ENCODE assay signal across 20 cellular contexts in the genomic region with DNA sequence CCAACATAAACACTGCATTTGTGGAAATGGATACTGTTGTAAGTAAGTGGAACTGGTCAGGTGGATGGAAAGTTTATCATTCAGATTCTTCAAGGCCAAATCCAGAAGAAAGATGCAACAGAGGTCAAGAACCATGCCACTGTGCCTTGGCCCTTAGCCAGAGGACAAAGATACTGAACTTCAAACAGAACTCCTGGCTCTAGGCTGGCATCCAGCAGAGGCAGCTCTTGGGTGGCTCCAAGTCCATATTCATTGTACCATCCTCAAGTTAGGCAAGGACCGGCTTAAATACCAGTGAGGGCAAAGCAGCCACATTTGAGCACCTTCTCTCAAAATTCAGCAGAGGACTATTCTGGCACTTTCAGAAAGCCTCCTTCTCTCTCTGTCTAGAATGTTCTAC. TPM values are rescaled to one million over a fixed set of nuclear protein-coding genes. Genes with fewer than 3 reads are reported as not detected.
A peak's percentile ranks its signal among the peaks of the same experiment; 100 is the strongest.
DNase-seq lines count a peak whose midpoint lies in the region; ATAC-seq, FAIRE-seq and TF ChIP-seq lines count a peak whose summit lies in the region.
"Had no signal": no experiment of that assay in that cellular context is flagged by ENCODE, and none has a peak within 500 bp of the region (broad histone marks: within the 10 kb centered on the region; RNA-seq: fewer than 3 reads in every experiment).

No MANE protein-coding gene starts in this region.

- H3K36me3 Mint-ChIP-seq in dendritic cell treated with granulocyte-macrophage colony-stimulating factor and Interleukin-4, amounts not matched to agents 40 ng/mL and 50 ng/mL, for 4 days (ENCODE audit: low read depth), result peaks cover 77% of the 10 kb centered on the region

- H3K27me3 Mint-ChIP-seq in dendritic cell treated with granulocyte-macrophage colony-stimulating factor and Interleukin-4, amounts not matched to agents 40 ng/mL and 50 ng/mL, for 4 days, result no peaks in the 10 kb centered on the region
- H3K27me3 Mint-ChIP-seq: B cell had no signal

- H3K9me3 ChIP-seq in heart left ventricle, result no peaks in the 10 kb centered on the region
- H3K9me3 ChIP-seq in right atrium auricular region, result no peaks in the 10 kb centered on the region
- no peaks in the 10 kb centered on the region for H3K9me3 ChIP-seq in A549
- H3K9me3 ChIP-seq in right lobe of liver, result no peaks in the 10 kb centered on the region
- H3K9me3 ChIP-seq in aorta (ENCODE audit: control insufficient read depth, low read length), result no peaks in the 10 kb centered on the region
- H3K9me3 ChIP-seq: BLaER1 treated with 17β-estradiol and CSF1 and Interleukin-3, amounts not matched to agents 10 nM and 100 nM had no signal

- TF ChIP-seq POLR2A in heart left ventricle (IDR thresholded peaks at IDR 0.05), result no peak
- no peak for TF ChIP-seq POLR2A in A549 (IDR thresholded peaks at IDR 0.05; ENCODE audit: low read length)
- TF ChIP-seq POLR2A in right lobe of liver (IDR thresholded peaks at IDR 0.05), result no peak

- peak in 3 of 4 donors; percentile 24 to 40 (median 25) for ATAC-seq in heart left ventricle
- ATAC-seq in A549, result no peak
- ATAC-seq in right lobe of liver, result peak; percentile 7 to 57 (median 36)
- no peak for ATAC-seq in aorta (ENCODE audit: low FRiP score)
- ATAC-seq: CD8-positive, alpha-beta T cell; GM23338; HCT116 had no signal

- no peak overlapping the region for H3K4me3 Mint-ChIP-seq in dendritic cell treated with granulocyte-macrophage colony-stimulating factor and Interleukin-4, amounts not matched to agents 40 ng/mL and 50 ng/mL, for 4 days
- H3K4me3 Mint-ChIP-seq: B cell; CD8-positive, alpha-beta T cell; GM23338; HFFc6 had no signal

- POLR2A ChIA-PET in A549 (lab: Yijun Ruan, JAX), result no interaction called here

- peak overlapping the region in 6 of 12 donors; percentile 0 to 42 (median 32) for H3K27ac ChIP-seq in heart left ventricle
- no peak overlapping the region for H3K27ac ChIP-seq in right atrium auricular region
- H3K27ac ChIP-seq in A549, result no peak overlapping the region
- peak overlapping the region in 1 of 3 donors; percentile 64 for H3K27ac ChIP-seq in right lobe of liver
- H3K27ac ChIP-seq in aorta (ENCODE audit: low read depth in 1 of 2, low read length in 2 of 2), result no peak overlapping the region
- H3K27ac ChIP-seq: BLaER1 treated with 17β-estradiol and CSF1 and Interleukin-3, amounts not matched to agents 10 nM and 100 nM; HL-60 had no signal

- H3K4me1 ChIP-seq in heart left ventricle (peaks cover 0 to 40% (median 12%) of the 10 kb centered on the region in 12 donors), right atrium auricular region (peaks cover 0 to 21% of the 10 kb centered on the region in 2 donors), A549 (peaks cover 13% of the 10 kb centered on the region; the same call in 2 of the 3 replicates), right lobe of liver (peaks cover 0 to 65% (median 14%) of the 10 kb centered on the region in 4 donors), aorta (ENCODE audit: control insufficient read depth in 1 of 2, insufficient read depth in 2 of 2, low read length in 2 of 2) (no peaks in the 10 kb centered on the region)

- TF ChIP-seq CTCF in heart left ventricle (IDR thresholded peaks at IDR 0.05) (no peak), right atrium auricular region (IDR thresholded peaks at IDR 0.05) (no peak), A549 (IDR thresholded peaks at IDR 0.05) (no peak), right lobe of liver (IDR thresholded peaks at IDR 0.05) (no peak)

- no peak for TF ChIP-seq EP300 in A549 (IDR thresholded peaks at IDR 0.05)

- no peak overlapping the region for H3K4me2 ChIP-seq in A549
- H3K4me2 ChIP-seq: BLaER1 treated with 17β-estradiol and CSF1 and Interleukin-3, amounts not matched to agents 10 nM and 100 nM; GM23338 had no signal

- H3K9me3 Mint-ChIP-seq in dendritic cell treated with granulocyte-macrophage colony-stimulating factor and Interleukin-4, amounts not matched to agents 40 ng/mL and 50 ng/mL, for 4 days, result no peaks in the 10 kb centered on the region
- H3K9me3 Mint-ChIP-seq: CD8-positive, alpha-beta T cell; GM23338; HFFc6 had no signal

- H3K4me1 Mint-ChIP-seq in dendritic cell treated with granulocyte-macrophage colony-stimulating factor and Interleukin-4, amounts not matched to agents 40 ng/mL and 50 ng/mL, for 4 days (ENCODE audit: low read depth), result no peaks in the 10 kb centered on the region
- H3K4me1 Mint-ChIP-seq: B cell, GM23338 had no signal

- FAIRE-seq in A549 (lab: Jason Lieb, UNC), result peak; percentile 18
- FAIRE-seq: H54 had no signal

- CTCF ChIA-PET in A549 (lab: Yijun Ruan, JAX), result interaction anchor here (0.5 kb wide), 1 partner anchor 16 kb away, joined by 3 read pairs; no protein-coding TSS in a partner anchor

- H3K4me3 ChIP-seq in heart left ventricle (no peak overlapping the region), right atrium auricular region (no peak overlapping the region), A549 (no peak overlapping the region), right lobe of liver (no peak overlapping the region), aorta (ENCODE audit: low read length in 2 of 2) (no peak overlapping the region), H7 (ENCODE audit: insufficient read depth, low read depth, low read length) (no peak overlapping the region)
- H3K4me3 ChIP-seq: BLaER1 treated with 17β-estradiol and CSF1 and Interleukin-3, amounts not matched to agents 10 nM and 100 nM; GM23338 had no signal

- peak overlapping the region; percentile 47 for H3K27ac Mint-ChIP-seq in dendritic cell treated with granulocyte-macrophage colony-stimulating factor and Interleukin-4, amounts not matched to agents 40 ng/mL and 50 ng/mL, for 4 days
- H3K27ac Mint-ChIP-seq: B cell; CD8-positive, alpha-beta T cell; GM23338; HFFc6 had no signal

- H3K27me3 ChIP-seq in heart left ventricle, result no peaks in the 10 kb centered on the region
- no peaks in the 10 kb centered on the region for H3K27me3 ChIP-seq in right atrium auricular region
- no peaks in the 10 kb centered on the region for H3K27me3 ChIP-seq in right lobe of liver
- H3K27me3 ChIP-seq in aorta (ENCODE audit: control insufficient read depth in 1 of 2, insufficient read depth in 2 of 2, low read length in 1 of 2), result no peaks in the 10 kb centered on the region
- no peaks in the 10 kb centered on the region for H3K27me3 ChIP-seq in H7 (ENCODE audit: control insufficient read depth, insufficient read depth, low read length)
- H3K27me3 ChIP-seq: BLaER1 treated with 17β-estradiol and CSF1 and Interleukin-3, amounts not matched to agents 10 nM and 100 nM had no signal

- peak in 2 of 5 donors; percentile 26 to 47 for DNase-seq in heart left ventricle
- no peak for DNase-seq in right atrium auricular region (ENCODE audit: low spot score)
- no peak for DNase-seq in A549 (ENCODE audit: low read depth in 1 of 2, low spot score in 1 of 2)
- DNase-seq in right lobe of liver, result peak; percentile 23 to 73 (median 65)
- no peak for DNase-seq in aorta
- DNase-seq in NCI-H1092 (lab: John Stamatoyannopoulos, UW), result no peak
- DNase-seq in H7, result no peak
- DNase-seq: 8988T; Calu3; CD8-positive, alpha-beta T cell; DMS79 treated with DMSO at 0.1 percent for 48 hours; GF-D8; HFFc6 had no signal

- 44 to 82% (median 75%) methylated on average over 1 of the region's 1 CpG for WGBS in heart left ventricle, 4 donors
- WGBS in A549 (ENCODE audit: missing lambda C conversion rate), result 85% methylated on average over 1 of the region's 1 CpG
- no CpG with 5 or more reads among the region's 1 CpG for WGBS in right lobe of liver (ENCODE audit: insufficient coverage, low coverage, low lambda C conversion rate, missing lambda C conversion rate)
- 99 to 100% methylated on average over 1 of the region's 1 CpG for WGBS in aorta, 2 donors

- intact Hi-C loops in heart left ventricle (cut with DNase I) (loop anchor here in 5 of 10 donors (10.0 kb wide), 2 partner anchors 51 to 121 kb away; partner anchors contain the start of genes DNAAF9 (in 4 of the 5) and ATRN (in 1 of the 5)), right lobe of liver (cut with DNase I) (no loop called here), aorta (cut with DNase I) (no loop called here)
- intact Hi-C loops in dendritic cell treated with granulocyte-macrophage colony-stimulating factor and Interleukin-4, amounts not matched to agents 40 ng/mL and 50 ng/mL, for 4 days (cut with micrococcal nuclease), result no loop called here

- no peak for TF ChIP-seq RAD21 in A549 (conservative IDR thresholded peaks at IDR 0.05 in 1 of 2, IDR thresholded peaks at IDR 0.05 in 1 of 2)

- H3K36me3 ChIP-seq in heart left ventricle, result peaks cover 0 to 65% (median 27%) of the 10 kb centered on the region in 9 donors
- peaks cover 9% of the 10 kb centered on the region for H3K36me3 ChIP-seq in right atrium auricular region
- no peaks in the 10 kb centered on the region for H3K36me3 ChIP-seq in right lobe of liver
- peaks cover 0 to 3% of the 10 kb centered on the region in 2 donors for H3K36me3 ChIP-seq in aorta (ENCODE audit: control insufficient read depth in 1 of 2, insufficient read depth in 2 of 2, low read length in 1 of 2)
- H3K36me3 ChIP-seq in H7 (replicated peaks; ENCODE audit: control insufficient read depth, insufficient read depth, low read length), result no peaks in the 10 kb centered on the region; the same call in 1 of the 2 replicates

TF ChIP-seq in A549, 52 proteins besides CTCF, POLR2A, EP300 and RAD21 (continues in another document):
- TF ChIP-seq RCOR1 (IDR thresholded peaks at IDR 0.05; ENCODE audit: low read depth, low read length) (no peak), HEYL (CRISPR knock-in tag; IDR thresholded peaks at IDR 0.05) (no peak), MAX (IDR thresholded peaks at IDR 0.05) (no peak), RNF2 (IDR thresholded peaks at IDR 0.05; ENCODE audit: borderline replicate concordance, low read depth) (no peak), MYC (IDR thresholded peaks at IDR 0.05; ENCODE audit: borderline replicate concordance, low read length) (no peak)

RNA-seq across cellular contexts. Expression of gene DNAAF9, which starts 53.2 kb away (rescaled TPM):
- total RNA-seq in heart left ventricle (10 to 100 TPM; 16.8 to 33.9 (median 26.8) TPM), right atrium auricular region (10 to 100 TPM; 13.4 to 19.2 TPM), right lobe of liver (1 to 10 TPM; 2.5 to 4.9 (median 4.2) TPM), aorta (10 to 100 TPM; 24.8 to 32.2 TPM)
- polyA plus RNA-seq in heart left ventricle (10 to 100 TPM in 1 of 2 donors, 1 to 10 TPM in 1; 9.6 to 16.8 TPM), A549 (2011; rRNA removed) (7.5 and 8.2 TPM in 2 replicates), A549 (2017; fragmentation: RNase III; extraction: RNeasy Plus Mini Kit Qiagen cat#74134 plus additional on column Dnase treatment) (4.3 to 6.2 TPM (median 4.9 TPM) in 3 replicates), aorta (1 to 10 TPM; 5.6 to 9.7 TPM)
- polyA plus RNA-seq in A549 (2012; cell fraction: cytosol; rRNA removed), result 1.8 and 2.4 TPM in 2 replicates
- 5.4 and 8.1 TPM in 2 replicates for polyA plus RNA-seq in A549 (2012; cell fraction: nucleus; rRNA removed)
- 8.4 and 8.5 TPM in 2 replicates for polyA minus RNA-seq in A549 (2011; rRNA and poly(A)+ RNA removed)
- total RNA-seq in H7 (2014; rRNA removed; shearing (Covaris generic)), result 3.3 and 5.3 TPM in 2 replicates

Comparison
In these comparisons a context has a peak if more than half of its experiments do, and no peak if none do; other contexts are left out.
1. ATAC-seq: peak in heart left ventricle (3 of 4) and right lobe of liver (4 of 4); none in A549 (0 of 2) and aorta (single experiment).
2. DNase-seq: peak in right lobe of liver (3 of 3); none in right atrium auricular region (single experiment), A549 (0 of 2), aorta (0 of 2), NCI-H1092 (single experiment) and H7 (single experiment).